ENCODE assay signal across 1 cellular context in the genomic region with DNA sequence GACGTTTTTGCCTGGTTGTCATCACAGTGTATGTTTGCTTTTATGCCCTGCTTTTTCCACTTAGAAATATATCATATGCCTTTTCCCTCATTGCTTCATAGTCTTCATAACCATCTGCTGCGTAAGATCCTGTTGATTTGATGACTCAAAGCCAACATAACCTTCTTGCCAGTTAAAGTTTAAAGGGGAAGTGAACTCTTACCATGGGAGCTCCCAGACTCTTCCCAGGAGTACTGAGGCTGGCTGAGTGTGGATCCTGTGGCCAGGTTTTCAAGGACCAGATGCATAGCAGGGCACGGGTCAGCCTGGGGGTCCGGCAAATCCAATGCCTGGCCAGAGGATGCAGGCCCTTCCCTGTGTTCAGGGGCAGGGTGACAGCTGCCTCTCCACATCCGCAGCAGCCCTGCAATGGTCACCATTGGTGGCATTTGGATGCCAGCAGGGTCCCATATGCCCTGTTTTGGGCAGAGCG.
A peak's percentile ranks its signal among the peaks of the same experiment; 100 is the strongest.
TF ChIP-seq lines count a peak whose summit lies in the region.

No MANE protein-coding gene starts in this region.

TF ChIP-seq in HepG2, 621 proteins besides CTCF, POLR2A, EP300 and RAD21 (continued from another document and continues in another):
- TF ChIP-seq, protein P1, sequence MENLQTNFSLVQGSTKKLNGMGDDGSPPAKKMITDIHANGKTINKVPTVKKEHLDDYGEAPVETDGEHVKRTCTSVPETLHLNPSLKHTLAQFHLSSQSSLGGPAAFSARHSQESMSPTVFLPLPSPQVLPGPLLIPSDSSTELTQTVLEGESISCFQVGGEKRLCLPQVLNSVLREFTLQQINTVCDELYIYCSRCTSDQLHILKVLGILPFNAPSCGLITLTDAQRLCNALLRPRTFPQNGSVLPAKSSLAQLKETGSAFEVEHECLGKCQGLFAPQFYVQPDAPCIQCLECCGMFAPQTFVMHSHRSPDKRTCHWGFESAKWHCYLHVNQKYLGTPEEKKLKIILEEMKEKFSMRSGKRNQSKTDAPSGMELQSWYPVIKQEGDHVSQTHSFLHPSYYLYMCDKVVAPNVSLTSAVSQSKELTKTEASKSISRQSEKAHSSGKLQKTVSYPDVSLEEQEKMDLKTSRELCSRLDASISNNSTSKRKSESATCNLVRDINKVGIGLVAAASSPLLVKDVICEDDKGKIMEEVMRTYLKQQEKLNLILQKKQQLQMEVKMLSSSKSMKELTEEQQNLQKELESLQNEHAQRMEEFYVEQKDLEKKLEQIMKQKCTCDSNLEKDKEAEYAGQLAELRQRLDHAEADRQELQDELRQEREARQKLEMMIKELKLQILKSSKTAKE (CRISPR knock-in tag; IDR thresholded peaks at IDR 0.05; ENCODE audit: borderline replicate concordance) = peak; percentile 29; the same call in 1 of the 2 replicates
- TF ChIP-seq, protein P2, sequence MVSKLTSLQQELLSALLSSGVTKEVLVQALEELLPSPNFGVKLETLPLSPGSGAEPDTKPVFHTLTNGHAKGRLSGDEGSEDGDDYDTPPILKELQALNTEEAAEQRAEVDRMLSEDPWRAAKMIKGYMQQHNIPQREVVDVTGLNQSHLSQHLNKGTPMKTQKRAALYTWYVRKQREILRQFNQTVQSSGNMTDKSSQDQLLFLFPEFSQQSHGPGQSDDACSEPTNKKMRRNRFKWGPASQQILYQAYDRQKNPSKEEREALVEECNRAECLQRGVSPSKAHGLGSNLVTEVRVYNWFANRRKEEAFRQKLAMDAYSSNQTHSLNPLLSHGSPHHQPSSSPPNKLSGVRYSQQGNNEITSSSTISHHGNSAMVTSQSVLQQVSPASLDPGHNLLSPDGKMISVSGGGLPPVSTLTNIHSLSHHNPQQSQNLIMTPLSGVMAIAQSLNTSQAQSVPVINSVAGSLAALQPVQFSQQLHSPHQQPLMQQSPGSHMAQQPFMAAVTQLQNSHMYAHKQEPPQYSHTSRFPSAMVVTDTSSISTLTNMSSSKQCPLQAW (CRISPR knock-in tag; IDR thresholded peaks at IDR 0.05) = 0 out of 2 replicates have a peak, but pooled peaks have one; percentile 53
- TF ChIP-seq FOXA1 (IDR thresholded peaks at IDR 0.05) (peak; percentile 70), FOXA1 (CRISPR knock-in tag; IDR thresholded peaks at IDR 0.05) (peak; percentile 89), KAT8 (CRISPR knock-in tag; IDR thresholded peaks at IDR 0.05) (0 out of 2 replicates have a peak, but pooled peaks have one; percentile 26), FOXA3 (CRISPR knock-in tag; IDR thresholded peaks at IDR 0.05) (peak; percentile 93), HNF4A (CRISPR knock-in tag; IDR thresholded peaks at IDR 0.05) (peak; percentile 37; the same call in 1 of the 2 replicates), HOXA3 (CRISPR knock-in tag; IDR thresholded peaks at IDR 0.05) (peak; percentile 19; the same call in 1 of the 2 replicates), MIXL1 (CRISPR knock-in tag; IDR thresholded peaks at IDR 0.05) (peak; percentile 73; the same call in 1 of the 2 replicates), TAF1 (CRISPR knock-in tag; IDR thresholded peaks at IDR 0.05) (no peak), CEBPG (CRISPR knock-in tag; IDR thresholded peaks at IDR 0.05) (peak; percentile 94), ZEB1 (IDR thresholded peaks at IDR 0.05; ENCODE audit: insufficient replicate concordance, low read depth) (no peak), NR2F6 (IDR thresholded peaks at IDR 0.05) (peak; percentile 72), NR2F6 (CRISPR knock-in tag; IDR thresholded peaks at IDR 0.05) (peak; percentile 80; the same call in 1 of the 2 replicates), ELF3 (CRISPR knock-in tag; IDR thresholded peaks at IDR 0.05) (peak; percentile 83), NKX3-1 (CRISPR knock-in tag; IDR thresholded peaks at IDR 0.05) (no peak), FOXP1 (IDR thresholded peaks at IDR 0.05) (0 out of 2 replicates have a peak, but pooled peaks have one; percentile 39), FOXP1 (CRISPR knock-in tag; IDR thresholded peaks at IDR 0.05) (peak; percentile 81), MATR3 (CRISPR knock-in tag; IDR thresholded peaks at IDR 0.05) (no peak), KDM6A (CRISPR knock-in tag; IDR thresholded peaks at IDR 0.05; ENCODE audit: low read depth) (0 out of 2 replicates have a peak, but pooled peaks have one; percentile 20), FOXO1 (CRISPR knock-in tag; IDR thresholded peaks at IDR 0.05) (no peak; the same call in 1 of the 2 replicates), MAFG (CRISPR knock-in tag; IDR thresholded peaks at IDR 0.05) (no peak), MED13 (CRISPR knock-in tag; IDR thresholded peaks at IDR 0.05) (no peak), HDAC2 (CRISPR knock-in tag; IDR thresholded peaks at IDR 0.05) (peak; percentile 53), DPF2 (CRISPR knock-in tag; IDR thresholded peaks at IDR 0.05; ENCODE audit: borderline replicate concordance, low read depth) (peak; percentile 85; the same call in 1 of the 2 replicates), ZC3H13 (CRISPR knock-in tag; IDR thresholded peaks at IDR 0.05) (no peak), TRIM24 (CRISPR knock-in tag; IDR thresholded peaks at IDR 0.05) (peak; percentile 39; the same call in 1 of the 2 replicates), EED (CRISPR knock-in tag; IDR thresholded peaks at IDR 0.05) (no peak), THAP11 (CRISPR knock-in tag; IDR thresholded peaks at IDR 0.05) (peak; percentile 60), HMG20A (CRISPR knock-in tag; IDR thresholded peaks at IDR 0.05; ENCODE audit: borderline replicate concordance) (peak; percentile 75; the same call in 1 of the 2 replicates), ZNF10 (CRISPR knock-in tag; IDR thresholded peaks at IDR 0.05; ENCODE audit: borderline replicate concordance, low read depth) (no peak)
- TF ChIP-seq, protein P3, sequence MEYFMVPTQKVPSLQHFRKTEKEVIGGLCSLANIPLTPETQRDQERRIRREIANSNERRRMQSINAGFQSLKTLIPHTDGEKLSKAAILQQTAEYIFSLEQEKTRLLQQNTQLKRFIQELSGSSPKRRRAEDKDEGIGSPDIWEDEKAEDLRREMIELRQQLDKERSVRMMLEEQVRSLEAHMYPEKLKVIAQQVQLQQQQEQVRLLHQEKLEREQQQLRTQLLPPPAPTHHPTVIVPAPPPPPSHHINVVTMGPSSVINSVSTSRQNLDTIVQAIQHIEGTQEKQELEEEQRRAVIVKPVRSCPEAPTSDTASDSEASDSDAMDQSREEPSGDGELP (IDR thresholded peaks at IDR 0.05; ENCODE audit: borderline replicate concordance, low read depth) = peak; percentile 52; the same call in 1 of the 2 replicates
- TF ChIP-seq, protein P4, sequence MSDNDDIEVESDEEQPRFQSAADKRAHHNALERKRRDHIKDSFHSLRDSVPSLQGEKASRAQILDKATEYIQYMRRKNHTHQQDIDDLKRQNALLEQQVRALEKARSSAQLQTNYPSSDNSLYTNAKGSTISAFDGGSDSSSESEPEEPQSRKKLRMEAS (IDR thresholded peaks at IDR 0.05) = peak; percentile 23; the same call in 1 of the 2 replicates
- TF ChIP-seq, protein P5, sequence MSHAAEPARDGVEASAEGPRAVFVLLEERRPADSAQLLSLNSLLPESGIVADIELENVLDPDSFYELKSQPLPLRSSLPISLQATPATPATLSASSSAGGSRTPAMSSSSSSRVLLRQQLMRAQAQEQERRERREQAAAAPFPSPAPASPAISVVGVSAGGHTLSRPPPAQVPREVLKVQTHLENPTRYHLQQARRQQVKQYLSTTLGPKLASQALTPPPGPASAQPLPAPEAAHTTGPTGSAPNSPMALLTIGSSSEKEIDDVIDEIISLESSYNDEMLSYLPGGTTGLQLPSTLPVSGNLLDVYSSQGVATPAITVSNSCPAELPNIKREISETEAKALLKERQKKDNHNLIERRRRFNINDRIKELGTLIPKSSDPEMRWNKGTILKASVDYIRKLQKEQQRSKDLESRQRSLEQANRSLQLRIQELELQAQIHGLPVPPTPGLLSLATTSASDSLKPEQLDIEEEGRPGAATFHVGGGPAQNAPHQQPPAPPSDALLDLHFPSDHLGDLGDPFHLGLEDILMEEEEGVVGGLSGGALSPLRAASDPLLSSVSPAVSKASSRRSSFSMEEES (CRISPR knock-in tag; IDR thresholded peaks at IDR 0.05) = peak; percentile 61; the same call in 1 of the 2 replicates
- TF ChIP-seq, protein P6, sequence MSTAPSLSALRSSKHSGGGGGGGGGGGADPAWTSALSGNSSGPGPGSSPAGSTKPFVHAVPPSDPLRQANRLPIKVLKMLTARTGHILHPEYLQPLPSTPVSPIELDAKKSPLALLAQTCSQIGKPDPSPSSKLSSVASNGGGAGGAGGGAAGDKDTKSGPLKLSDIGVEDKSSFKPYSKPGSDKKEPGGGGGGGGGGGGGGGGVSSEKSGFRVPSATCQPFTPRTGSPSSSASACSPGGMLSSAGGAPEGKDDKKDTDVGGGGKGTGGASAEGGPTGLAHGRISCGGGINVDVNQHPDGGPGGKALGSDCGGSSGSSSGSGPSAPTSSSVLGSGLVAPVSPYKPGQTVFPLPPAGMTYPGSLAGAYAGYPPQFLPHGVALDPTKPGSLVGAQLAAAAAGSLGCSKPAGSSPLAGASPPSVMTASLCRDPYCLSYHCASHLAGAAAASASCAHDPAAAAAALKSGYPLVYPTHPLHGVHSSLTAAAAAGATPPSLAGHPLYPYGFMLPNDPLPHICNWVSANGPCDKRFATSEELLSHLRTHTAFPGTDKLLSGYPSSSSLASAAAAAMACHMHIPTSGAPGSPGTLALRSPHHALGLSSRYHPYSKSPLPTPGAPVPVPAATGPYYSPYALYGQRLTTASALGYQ (CRISPR knock-in tag; IDR thresholded peaks at IDR 0.05) = 0 out of 2 replicates have a peak, but pooled peaks have one; percentile 40
- TF ChIP-seq, protein P7, sequence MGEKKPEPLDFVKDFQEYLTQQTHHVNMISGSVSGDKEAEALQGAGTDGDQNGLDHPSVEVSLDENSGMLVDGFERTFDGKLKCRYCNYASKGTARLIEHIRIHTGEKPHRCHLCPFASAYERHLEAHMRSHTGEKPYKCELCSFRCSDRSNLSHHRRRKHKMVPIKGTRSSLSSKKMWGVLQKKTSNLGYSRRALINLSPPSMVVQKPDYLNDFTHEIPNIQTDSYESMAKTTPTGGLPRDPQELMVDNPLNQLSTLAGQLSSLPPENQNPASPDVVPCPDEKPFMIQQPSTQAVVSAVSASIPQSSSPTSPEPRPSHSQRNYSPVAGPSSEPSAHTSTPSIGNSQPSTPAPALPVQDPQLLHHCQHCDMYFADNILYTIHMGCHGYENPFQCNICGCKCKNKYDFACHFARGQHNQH (CRISPR knock-in tag; IDR thresholded peaks at IDR 0.05) = peak; percentile 43; the same call in 1 of the 2 replicates
- TF ChIP-seq, protein P8, sequence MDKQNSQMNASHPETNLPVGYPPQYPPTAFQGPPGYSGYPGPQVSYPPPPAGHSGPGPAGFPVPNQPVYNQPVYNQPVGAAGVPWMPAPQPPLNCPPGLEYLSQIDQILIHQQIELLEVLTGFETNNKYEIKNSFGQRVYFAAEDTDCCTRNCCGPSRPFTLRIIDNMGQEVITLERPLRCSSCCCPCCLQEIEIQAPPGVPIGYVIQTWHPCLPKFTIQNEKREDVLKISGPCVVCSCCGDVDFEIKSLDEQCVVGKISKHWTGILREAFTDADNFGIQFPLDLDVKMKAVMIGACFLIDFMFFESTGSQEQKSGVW (CRISPR knock-in tag; IDR thresholded peaks at IDR 0.05; ENCODE audit: borderline replicate concordance) = no peak
- TF ChIP-seq, protein P9, sequence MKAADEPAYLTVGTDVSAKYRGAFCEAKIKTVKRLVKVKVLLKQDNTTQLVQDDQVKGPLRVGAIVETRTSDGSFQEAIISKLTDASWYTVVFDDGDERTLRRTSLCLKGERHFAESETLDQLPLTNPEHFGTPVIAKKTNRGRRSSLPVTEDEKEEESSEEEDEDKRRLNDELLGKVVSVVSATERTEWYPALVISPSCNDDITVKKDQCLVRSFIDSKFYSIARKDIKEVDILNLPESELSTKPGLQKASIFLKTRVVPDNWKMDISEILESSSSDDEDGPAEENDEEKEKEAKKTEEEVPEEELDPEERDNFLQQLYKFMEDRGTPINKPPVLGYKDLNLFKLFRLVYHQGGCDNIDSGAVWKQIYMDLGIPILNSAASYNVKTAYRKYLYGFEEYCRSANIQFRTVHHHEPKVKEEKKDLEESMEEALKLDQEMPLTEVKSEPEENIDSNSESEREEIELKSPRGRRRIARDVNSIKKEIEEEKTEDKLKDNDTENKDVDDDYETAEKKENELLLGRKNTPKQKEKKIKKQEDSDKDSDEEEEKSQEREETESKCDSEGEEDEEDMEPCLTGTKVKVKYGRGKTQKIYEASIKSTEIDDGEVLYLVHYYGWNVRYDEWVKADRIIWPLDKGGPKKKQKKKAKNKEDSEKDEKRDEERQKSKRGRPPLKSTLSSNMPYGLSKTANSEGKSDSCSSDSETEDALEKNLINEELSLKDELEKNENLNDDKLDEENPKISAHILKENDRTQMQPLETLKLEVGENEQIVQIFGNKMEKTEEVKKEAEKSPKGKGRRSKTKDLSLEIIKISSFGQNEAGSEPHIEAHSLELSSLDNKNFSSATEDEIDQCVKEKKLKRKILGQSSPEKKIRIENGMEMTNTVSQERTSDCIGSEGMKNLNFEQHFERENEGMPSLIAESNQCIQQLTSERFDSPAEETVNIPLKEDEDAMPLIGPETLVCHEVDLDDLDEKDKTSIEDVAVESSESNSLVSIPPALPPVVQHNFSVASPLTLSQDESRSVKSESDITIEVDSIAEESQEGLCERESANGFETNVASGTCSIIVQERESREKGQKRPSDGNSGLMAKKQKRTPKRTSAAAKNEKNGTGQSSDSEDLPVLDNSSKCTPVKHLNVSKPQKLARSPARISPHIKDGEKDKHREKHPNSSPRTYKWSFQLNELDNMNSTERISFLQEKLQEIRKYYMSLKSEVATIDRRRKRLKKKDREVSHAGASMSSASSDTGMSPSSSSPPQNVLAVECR (CRISPR knock-in tag; IDR thresholded peaks at IDR 0.05; ENCODE audit: borderline replicate concordance) = peak; percentile 24; the same call in 1 of the 2 replicates
- TF ChIP-seq, protein P10, sequence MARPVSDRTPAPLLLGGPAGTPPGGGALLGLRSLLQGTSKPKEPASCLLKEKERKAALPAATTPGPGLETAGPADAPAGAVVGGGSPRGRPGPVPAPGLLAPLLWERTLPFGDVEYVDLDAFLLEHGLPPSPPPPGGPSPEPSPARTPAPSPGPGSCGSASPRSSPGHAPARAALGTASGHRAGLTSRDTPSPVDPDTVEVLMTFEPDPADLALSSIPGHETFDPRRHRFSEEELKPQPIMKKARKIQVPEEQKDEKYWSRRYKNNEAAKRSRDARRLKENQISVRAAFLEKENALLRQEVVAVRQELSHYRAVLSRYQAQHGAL (CRISPR knock-in tag; IDR thresholded peaks at IDR 0.05; ENCODE audit: not compliant biosample characterization) = no peak
- TF ChIP-seq, protein P11, sequence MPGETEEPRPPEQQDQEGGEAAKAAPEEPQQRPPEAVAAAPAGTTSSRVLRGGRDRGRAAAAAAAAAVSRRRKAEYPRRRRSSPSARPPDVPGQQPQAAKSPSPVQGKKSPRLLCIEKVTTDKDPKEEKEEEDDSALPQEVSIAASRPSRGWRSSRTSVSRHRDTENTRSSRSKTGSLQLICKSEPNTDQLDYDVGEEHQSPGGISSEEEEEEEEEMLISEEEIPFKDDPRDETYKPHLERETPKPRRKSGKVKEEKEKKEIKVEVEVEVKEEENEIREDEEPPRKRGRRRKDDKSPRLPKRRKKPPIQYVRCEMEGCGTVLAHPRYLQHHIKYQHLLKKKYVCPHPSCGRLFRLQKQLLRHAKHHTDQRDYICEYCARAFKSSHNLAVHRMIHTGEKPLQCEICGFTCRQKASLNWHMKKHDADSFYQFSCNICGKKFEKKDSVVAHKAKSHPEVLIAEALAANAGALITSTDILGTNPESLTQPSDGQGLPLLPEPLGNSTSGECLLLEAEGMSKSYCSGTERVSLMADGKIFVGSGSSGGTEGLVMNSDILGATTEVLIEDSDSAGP (CRISPR knock-in tag; IDR thresholded peaks at IDR 0.05; ENCODE audit: borderline replicate concordance) = peak; percentile 96
